In the genomic region with DNA sequence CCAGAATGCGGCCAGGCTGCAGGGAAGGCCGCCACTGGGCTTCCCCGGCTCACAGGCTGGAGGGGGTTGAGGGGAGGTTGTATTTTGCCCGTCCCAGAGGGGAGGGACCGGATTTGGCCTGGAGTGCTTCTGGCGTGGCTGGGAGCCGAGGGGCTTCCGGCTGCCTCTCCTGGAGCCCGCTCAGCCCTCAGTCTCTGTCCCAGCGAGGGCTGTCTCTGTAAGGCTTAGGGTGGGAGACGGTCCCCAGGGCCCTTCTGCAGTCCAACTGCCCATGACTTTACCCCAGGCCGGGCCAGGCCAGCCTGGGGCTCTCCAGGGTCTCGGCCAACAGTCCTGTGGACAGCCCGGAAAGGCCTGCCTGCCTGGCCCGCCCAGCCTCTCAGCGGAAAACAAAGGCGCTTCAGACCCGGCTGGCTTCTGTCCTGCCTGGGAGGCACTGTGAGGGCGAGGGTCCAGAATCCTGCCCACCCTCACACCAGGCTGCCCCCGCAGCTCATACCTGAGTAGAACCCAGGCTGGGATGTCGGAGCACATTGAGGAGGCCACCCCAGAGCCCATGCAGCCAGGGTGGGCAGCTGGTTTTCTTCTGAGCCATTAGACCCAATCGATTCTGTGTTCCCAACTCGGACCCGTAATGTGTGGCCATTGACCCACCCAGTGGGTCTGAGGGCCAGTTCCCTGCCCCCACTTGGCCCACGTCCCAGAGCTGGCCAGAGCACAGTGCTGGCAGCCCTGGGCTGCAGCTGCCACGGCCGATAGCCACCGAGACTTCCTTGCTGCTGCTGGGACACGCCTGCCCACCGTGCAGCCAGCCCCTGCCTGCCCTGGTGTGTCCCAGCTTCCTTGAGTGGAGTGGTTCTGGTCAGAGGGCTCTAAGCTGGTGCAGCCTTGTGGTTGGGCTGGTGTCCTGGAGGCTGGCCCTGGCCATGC, we compare ENCODE assay signal across 8 cellular contexts. TPM values are rescaled to one million over a fixed set of nuclear protein-coding genes. Genes with fewer than 3 reads are reported as not detected.
DNase-seq lines count a peak whose midpoint lies in the region; ATAC-seq and TF ChIP-seq lines count a peak whose summit lies in the region.

No MANE protein-coding gene starts in this region.

- H3K4me1 Mint-ChIP-seq in Calu3 (ENCODE audit: low read depth, unreplicated experiment), result peaks cover 20% of the 10 kb centered on the region

- TF ChIP-seq CTCF in Calu3 (IDR thresholded peaks at IDR 0.05; ENCODE audit: unreplicated experiment) (no peak), SK-N-SH (IDR thresholded peaks at IDR 0.05) (no peak), gastroesophageal sphincter (IDR thresholded peaks at IDR 0.05) (no peak), osteoblast (IDR thresholded peaks at IDR 0.05; ENCODE audit: extremely low read depth, low read depth, low read length) (no peak)

- POLR2A ChIA-PET in SK-N-SH (lab: Yijun Ruan, JAX), result interaction anchor here (0.9 to 1.4 kb wide), 2 partner anchors 14 to 19 kb away, joined by 3 to 9 read pairs; no protein-coding TSS in a partner anchor

- H3K36me3 ChIP-seq in SK-N-SH (replicated peaks in 1 of 2; ENCODE audit: control insufficient read depth in 1 of 2, insufficient read depth in 2 of 2, low read length in 1 of 2), result peaks cover 0 to 3% of the 10 kb centered on the region in 2 experiments
- H3K36me3 ChIP-seq in gastroesophageal sphincter, result peaks cover 0 to 23% of the 10 kb centered on the region in 2 donors
- no peaks in the 10 kb centered on the region for H3K36me3 ChIP-seq in osteoblast (ENCODE audit: insufficient read depth, low read length)

- H3K9ac ChIP-seq in SK-N-SH, result peak overlapping the region; percentile 99

- H3K27me3 ChIP-seq in SK-N-SH (ENCODE audit: insufficient read depth) (no peaks in the 10 kb centered on the region), gastroesophageal sphincter (no peaks in the 10 kb centered on the region), osteoblast (ENCODE audit: insufficient read depth, low read length) (no peaks in the 10 kb centered on the region)

- peak overlapping the region; percentile 48 for H3K27ac Mint-ChIP-seq in Calu3 (ENCODE audit: unreplicated experiment)

- peak overlapping the region; percentile 96 for H3K4me2 ChIP-seq in SK-N-SH
- peak overlapping the region; percentile 82 for H3K4me2 ChIP-seq in osteoblast (ENCODE audit: insufficient read depth, low read length)

- intact Hi-C loops in Calu3 (cut with micrococcal nuclease; ENCODE audit: unreplicated experiment), result loop anchor here (2.0 kb wide), 1 partner anchor 77 kb away; the partner anchor contains the start of gene TEX22

- H3K4me1 ChIP-seq in SK-N-SH (ENCODE audit: control insufficient read depth in 1 of 2, insufficient read depth in 2 of 2, low read depth in 1 of 2, low read length in 1 of 2), result peaks cover 26 to 60% of the 10 kb centered on the region in 2 experiments; a peak in 3 of 4 replicates
- peaks cover 0 to 95% (median 55%) of the 10 kb centered on the region in 3 donors for H3K4me1 ChIP-seq in gastroesophageal sphincter
- H3K4me1 ChIP-seq in osteoblast (ENCODE audit: insufficient read depth, low read length), result peaks cover 29% of the 10 kb centered on the region

- H3K27me3 Mint-ChIP-seq in Calu3 (ENCODE audit: unreplicated experiment), result no peaks in the 10 kb centered on the region

- TF ChIP-seq EP300 in SK-N-SH (IDR thresholded peaks at IDR 0.05; ENCODE audit: borderline replicate concordance in 1 of 2, low read depth in 1 of 2, low read length in 1 of 2) (peak in 1 of 2 experiments; percentile 58; a peak in 2 of 4 replicates), gastroesophageal sphincter (IDR thresholded peaks at IDR 0.05) (no peak)

- H3K4me3 ChIP-seq in SK-N-SH (ENCODE audit: low read depth in 2 of 2, low read length in 1 of 2) (peak overlapping the region; percentile 92 to 96), gastroesophageal sphincter (peak overlapping the region; percentile 90 to 98), osteoblast (ENCODE audit: insufficient read depth, low read length) (peak overlapping the region; percentile 76)

- H3K79me2 ChIP-seq in SK-N-SH (ENCODE audit: insufficient read depth) (peaks cover 32% of the 10 kb centered on the region), osteoblast (ENCODE audit: insufficient read depth, low read length) (peaks cover 4% of the 10 kb centered on the region)

- peak; percentile 22 for ATAC-seq in gastroesophageal sphincter
- ATAC-seq in HG03108 (IDR thresholded peaks at IDR 0.05; ENCODE audit: unreplicated experiment), result no peak

- no peaks in the 10 kb centered on the region for H3K9me3 Mint-ChIP-seq in Calu3 (ENCODE audit: low read depth, unreplicated experiment)

- H3K9me2 ChIP-seq in SK-N-SH, result no peaks in the 10 kb centered on the region

- H3K9me3 ChIP-seq in SK-N-SH (no peaks in the 10 kb centered on the region), gastroesophageal sphincter (no peaks in the 10 kb centered on the region), osteoblast (ENCODE audit: low read depth, low read length) (no peaks in the 10 kb centered on the region)

- no peak overlapping the region for H2AFZ ChIP-seq in SK-N-SH (ENCODE audit: low read depth)
- H2AFZ ChIP-seq in osteoblast (ENCODE audit: low read length), result peak overlapping the region; percentile 59

- H3K36me3 Mint-ChIP-seq in Calu3 (ENCODE audit: insufficient read depth, unreplicated experiment), result peaks cover 58% of the 10 kb centered on the region

- TF ChIP-seq POLR2A in gastroesophageal sphincter (IDR thresholded peaks at IDR 0.05), result peak in 1 of 2 donors; percentile 15

- peaks cover 29% of the 10 kb centered on the region for H3F3A ChIP-seq in SK-N-SH (replicated peaks; ENCODE audit: insufficient read depth)

- peak; percentile 64 for DNase-seq in Calu3
- peak; percentile 86 for DNase-seq in SK-N-SH
- DNase-seq in osteoblast (ENCODE audit: insufficient read length, low spot score, missing footprints), result peak; percentile 99
- no peak for DNase-seq in HuH-7 (ENCODE audit: low spot score)
- DNase-seq in RPMI8226, result no peak
- no peak for DNase-seq in T1000 (lab: John Stamatoyannopoulos, UW)

- WGBS in SK-N-SH (ENCODE audit: low lambda C conversion rate), result 18% methylated on average over 4 of the region's 30 CpGs
- 8% methylated on average over 2 of the region's 30 CpGs; no CpG with 5 or more reads in 1 of the 2 donors for WGBS in gastroesophageal sphincter (ENCODE audit: low coverage in 1 of 2), 2 donors

- H3K4me3 Mint-ChIP-seq in Calu3 (ENCODE audit: low read depth, unreplicated experiment), result peak overlapping the region; percentile 69

- H3K27ac ChIP-seq in SK-N-SH (ENCODE audit: low read depth in 2 of 2, low read length in 1 of 2), result peak overlapping the region; percentile 89 to 99
- peak overlapping the region; percentile 91 to 99 (median 94) for H3K27ac ChIP-seq in gastroesophageal sphincter
- peak overlapping the region; percentile 61 for H3K27ac ChIP-seq in osteoblast (ENCODE audit: low read depth, low read length)

- H4K20me1 ChIP-seq in SK-N-SH (ENCODE audit: insufficient read depth) (peaks cover 6% of the 10 kb centered on the region; the same call in 1 of the 2 replicates), osteoblast (ENCODE audit: insufficient read depth, low read length) (peaks cover 12% of the 10 kb centered on the region)

- CTCF ChIA-PET in Calu3 (lab: Charles Lee), result interaction anchor here (0.8 kb wide), 1 partner anchor 14 kb away, joined by 3 read pairs; no protein-coding TSS in a partner anchor
- CTCF ChIA-PET in SK-N-SH (lab: Yijun Ruan, JAX), result interaction anchor here (0.8 to 3.1 kb wide), 9 partner anchors 10 to 382 kb away, joined by 3 to 34 read pairs (median 4); partner anchors contain the start of genes CRIP1 and TEDC1

- TSS peak; percentile 30 for BruUV-seq in Calu3 (replicated peaks; lab: Mats Ljungman, UMichigan)

- no peak for TF ChIP-seq RAD21 in SK-N-SH (IDR thresholded peaks at IDR 0.05; ENCODE audit: low read length)

TF ChIP-seq in SK-N-SH, 30 proteins besides CTCF, POLR2A, EP300 and RAD21 (continues in another document):
- TF ChIP-seq FOXM1 (IDR thresholded peaks at IDR 0.05; ENCODE audit: low read depth), result no peak
- TF ChIP-seq JUND (IDR thresholded peaks at IDR 0.05), result no peak
- TF ChIP-seq, protein P1, sequence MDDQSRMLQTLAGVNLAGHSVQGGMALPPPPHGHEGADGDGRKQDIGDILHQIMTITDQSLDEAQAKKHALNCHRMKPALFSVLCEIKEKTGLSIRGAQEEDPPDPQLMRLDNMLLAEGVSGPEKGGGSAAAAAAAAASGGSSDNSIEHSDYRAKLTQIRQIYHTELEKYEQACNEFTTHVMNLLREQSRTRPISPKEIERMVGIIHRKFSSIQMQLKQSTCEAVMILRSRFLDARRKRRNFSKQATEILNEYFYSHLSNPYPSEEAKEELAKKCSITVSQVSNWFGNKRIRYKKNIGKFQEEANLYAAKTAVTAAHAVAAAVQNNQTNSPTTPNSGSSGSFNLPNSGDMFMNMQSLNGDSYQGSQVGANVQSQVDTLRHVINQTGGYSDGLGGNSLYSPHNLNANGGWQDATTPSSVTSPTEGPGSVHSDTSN (IDR thresholded peaks at IDR 0.05), result no peak

RNA-seq across cellular contexts. Expression of gene CRIP2, which starts 1.6 kb away (rescaled TPM):
- total RNA-seq in Calu3 (2022), result 70.1 and 71.8 TPM in 2 replicates
- polyA plus RNA-seq in SK-N-SH (2012; rRNA removed), result 219 and 335 TPM in 2 replicates
- 154 and 228 TPM in 2 replicates for polyA plus RNA-seq in SK-N-SH (2012; cell fraction: cytosol; rRNA removed)
- 326 and 608 TPM in 2 replicates for polyA plus RNA-seq in SK-N-SH (2012; cell fraction: nucleus; rRNA removed)
- total RNA-seq in gastroesophageal sphincter, result 100 to 1,000 TPM; 165 to 518 (median 343) TPM
- 31.5 and 43.8 TPM in 2 replicates for total RNA-seq in osteoblast

RNA-seq across cellular contexts. Expression of gene CRIP1, which starts 10.5 kb away (rescaled TPM):
- total RNA-seq in Calu3 (2022) (7.1 and 13.2 TPM in 2 replicates), gastroesophageal sphincter (10 to 100 TPM; 11.2 to 57.9 (median 34.2) TPM), osteoblast (5.0 and 8.7 TPM in 2 replicates)
- 0.68 and 0.72 TPM in 2 replicates for polyA plus RNA-seq in SK-N-SH (2012; rRNA removed)
- 0.09 TPM in 1 of 2 replicates, not detected in the other for polyA plus RNA-seq in SK-N-SH (2012; cell fraction: cytosol; rRNA removed)
- polyA plus RNA-seq in SK-N-SH (2012; cell fraction: nucleus; rRNA removed), result 9.8 and 16.8 TPM in 2 replicates

RNA-seq across cellular contexts. Expression of gene TEDC1, which starts 14.9 kb away (rescaled TPM):
- 33.7 and 36.8 TPM in 2 replicates for total RNA-seq in Calu3 (2022)
- polyA plus RNA-seq in SK-N-SH (2012; rRNA removed), result 10.9 and 13.4 TPM in 2 replicates
- 4.4 and 7.2 TPM in 2 replicates for polyA plus RNA-seq in SK-N-SH (2012; cell fraction: cytosol; rRNA removed)
- polyA plus RNA-seq in SK-N-SH (2012; cell fraction: nucleus; rRNA removed), result 33.0 and 74.2 TPM in 2 replicates
- 1 to 10 TPM; 4.6 to 7.9 (median 5.4) TPM for total RNA-seq in gastroesophageal sphincter
- 3.2 and 5.1 TPM in 2 replicates for total RNA-seq in osteoblast

RNA-seq across cellular contexts. Expression of gene TMEM121, which starts 50.2 kb away (rescaled TPM):
- total RNA-seq in Calu3 (2022), result 0.38 and 0.42 TPM in 2 replicates
- 7.2 and 9.1 TPM in 2 replicates for polyA plus RNA-seq in SK-N-SH (2012; rRNA removed)
- polyA plus RNA-seq in SK-N-SH (2012; cell fraction: cytosol; rRNA removed), result 2.1 and 5.7 TPM in 2 replicates
- 5.1 and 5.9 TPM in 2 replicates for polyA plus RNA-seq in SK-N-SH (2012; cell fraction: nucleus; rRNA removed)
- total RNA-seq in gastroesophageal sphincter, result 1 to 10 TPM; 3.9 to 6.7 (median 5.2) TPM
- 1.8 and 2.7 TPM in 2 replicates for total RNA-seq in osteoblast

RNA-seq across cellular contexts. Expression of gene MTA1, which starts 56.6 kb away (rescaled TPM):
- total RNA-seq in Calu3 (2022) (161 and 168 TPM in 2 replicates), gastroesophageal sphincter (10 to 100 TPM; 48.0 to 83.5 (median 58.7) TPM), osteoblast (60.4 TPM in 2 replicates)
- polyA plus RNA-seq in SK-N-SH (2012; rRNA removed), result 74.8 and 96.3 TPM in 2 replicates
- polyA plus RNA-seq in SK-N-SH (2012; cell fraction: cytosol; rRNA removed), result 45.4 and 60.6 TPM in 2 replicates
- 499 and 721 TPM in 2 replicates for polyA plus RNA-seq in SK-N-SH (2012; cell fraction: nucleus; rRNA removed)

Comparison
In these comparisons a context has a peak if more than half of its experiments do, and no peak if none do; other contexts are left out.
1. DNase-seq: peak in Calu3 (single experiment), SK-N-SH (single experiment) and osteoblast (single experiment); none in HuH-7 (single experiment), RPMI8226 (single experiment) and T1000 (single experiment).
2. Peak in every context shown above with its lines, with median percentiles within 50 percentile points of each other: H3K27ac ChIP-seq and H3K4me3 ChIP-seq.